Comparison of ENCODE assay signal across 18 cellular contexts in genomic region chr2:173865976-173866857, GRCh38.
"Had no signal": no experiment of that assay in that cellular context is flagged by ENCODE, and none has a peak within 500 bp of the region (broad histone marks: within the 10 kb centered on the region; RNA-seq: fewer than 3 reads in every experiment).

No MANE protein-coding gene starts in this region.

- H3K4me1 ChIP-seq: body of pancreas had no signal

- H3K27me3 ChIP-seq: body of pancreas, left lung, ovary had no signal

- H3K27ac ChIP-seq: body of pancreas, dorsolateral prefrontal cortex, left lung, ovary had no signal

- DNase-seq: activated CD4-positive, alpha-beta T cell treated with anti-CD3 and anti-CD28 coated beads for 48 hours; activated CD8-positive, alpha-beta T cell treated with anti-CD3 and anti-CD28 coated beads for 36 hours; activated naive CD4-positive, alpha-beta T cell treated with Interleukin-2 at 50 U/mL for 16 hours; activated naive CD8-positive, alpha-beta T cell treated with anti-CD3 and anti-CD28 coated beads, Interleukin-2, amount 10 ng/mL, durations not matched to agents 7 days and 5 days; activated T-cell treated with anti-CD3 and anti-CD28 coated beads, Interleukin-2, amount 50 U/mL, for 24 hours; dorsolateral prefrontal cortex; foreskin melanocyte; left lung; midbrain; stimulated activated CD4-positive, alpha-beta T cell treated with anti-CD3 and anti-CD28 coated beads, Interleukin-15, amount 100 ng/mL, for 24 hours; stimulated activated CD4-positive, alpha-beta T cell treated with anti-CD3 and anti-CD28 coated beads, Interleukin-2, amount 100 ng/mL, for 48 hours; stimulated activated naive CD8-positive, alpha-beta T cell treated with anti-CD3 and anti-CD28 coated beads, Interleukin-15, amount 100 ng/mL, for 72 hours; trophoblast cell had no signal

- H3K9me3 ChIP-seq: body of pancreas, left lung, ovary had no signal

- H3K36me3 Mint-ChIP-seq: activated naive CD8-positive, alpha-beta T cell treated with anti-CD3 and anti-CD28 coated beads, Interleukin-2, amount 10 ng/mL, durations not matched to agents 7 days and 5 days; WTC11 had no signal

- H3K9me3 Mint-ChIP-seq: activated CD8-positive, alpha-beta T cell treated with anti-CD3 and anti-CD28 coated beads for 36 hours; activated naive CD8-positive, alpha-beta T cell treated with anti-CD3 and anti-CD28 coated beads, Interleukin-2, amount 10 ng/mL, durations not matched to agents 7 days and 5 days; activated T-cell treated with anti-CD3 and anti-CD28 coated beads, Interleukin-2, amount 50 U/mL, for 24 hours; activated T-helper 2 cell treated with anti-CD3 and anti-CD28 coated beads, Interferon-gamma antibody, Interleukin-2, Interleukin-4, amounts not matched to agents 10 μg/mL and 5 μg/mL and 100 μg/mL, durations not matched to agents 14 hours and 24 hours and 36 hours; stimulated activated naive CD8-positive, alpha-beta T cell treated with anti-CD3 and anti-CD28 coated beads, Interleukin-15, amount 100 ng/mL, for 72 hours; T-helper 2 cell treated with Interferon-gamma antibody and Interleukin-4, amounts not matched to agents 5 μg/mL and 100 μg/mL, for 36 hours had no signal

- H3K4me1 Mint-ChIP-seq: stimulated activated naive CD8-positive, alpha-beta T cell treated with anti-CD3 and anti-CD28 coated beads, Interleukin-15, amount 100 ng/mL, for 72 hours had no signal

- ATAC-seq: activated CD8-positive, alpha-beta T cell treated with anti-CD3 and anti-CD28 coated beads for 36 hours; body of pancreas; left lung; stimulated activated naive CD8-positive, alpha-beta T cell treated with anti-CD3 and anti-CD28 coated beads, Interleukin-15, amount 100 ng/mL, for 72 hours had no signal

- H3K27ac Mint-ChIP-seq: activated CD8-positive, alpha-beta T cell treated with anti-CD3 and anti-CD28 coated beads for 36 hours; activated naive CD8-positive, alpha-beta T cell treated with anti-CD3 and anti-CD28 coated beads, Interleukin-2, amount 10 ng/mL, durations not matched to agents 7 days and 5 days; activated T-cell treated with anti-CD3 and anti-CD28 coated beads, Interleukin-2, amount 50 U/mL, for 24 hours; activated T-helper 2 cell treated with anti-CD3 and anti-CD28 coated beads, Interferon-gamma antibody, Interleukin-2, Interleukin-4, amounts not matched to agents 10 μg/mL and 5 μg/mL and 100 μg/mL, durations not matched to agents 14 hours and 24 hours and 36 hours; T-helper 2 cell treated with Interferon-gamma antibody and Interleukin-4, amounts not matched to agents 5 μg/mL and 100 μg/mL, for 36 hours; WTC11 had no signal

- H3K36me3 ChIP-seq: left lung, ovary had no signal

- H3K4me3 Mint-ChIP-seq: activated CD8-positive, alpha-beta T cell treated with anti-CD3 and anti-CD28 coated beads for 36 hours; activated naive CD8-positive, alpha-beta T cell treated with anti-CD3 and anti-CD28 coated beads, Interleukin-2, amount 10 ng/mL, durations not matched to agents 7 days and 5 days; activated T-cell treated with anti-CD3 and anti-CD28 coated beads, Interleukin-2, amount 50 U/mL, for 24 hours; stimulated activated naive CD8-positive, alpha-beta T cell treated with anti-CD3 and anti-CD28 coated beads, Interleukin-15, amount 100 ng/mL, for 72 hours; T-helper 2 cell treated with Interferon-gamma antibody and Interleukin-4, amounts not matched to agents 5 μg/mL and 100 μg/mL, for 36 hours; WTC11 had no signal

- H3K4me3 ChIP-seq: body of pancreas, left lung, ovary had no signal
